Comparison of ENCODE assay signal across 31 cellular contexts in genomic region chr2:95039978-95040377, GRCh38. TPM values are rescaled to one million over a fixed set of nuclear protein-coding genes. Genes with fewer than 3 reads are reported as not detected.
DNase-seq lines count a peak whose midpoint lies in the region; ATAC-seq, FAIRE-seq and TF ChIP-seq lines count a peak whose summit lies in the region.
"Had no signal": no experiment of that assay in that cellular context is flagged by ENCODE, and none has a peak within 500 bp of the region (broad histone marks: within the 10 kb centered on the region; RNA-seq: fewer than 3 reads in every experiment).

No MANE protein-coding gene starts in this region.

- peaks cover 4% of the 10 kb centered on the region for H3K9me3 Mint-ChIP-seq in T-helper 2 cell treated with Interferon-gamma antibody and Interleukin-4, amounts not matched to agents 5 μg/mL and 100 μg/mL, for 36 hours
- no peaks in the 10 kb centered on the region for H3K9me3 Mint-ChIP-seq in CD8-positive, alpha-beta T cell
- H3K9me3 Mint-ChIP-seq in activated T-helper 2 cell treated with anti-CD3 and anti-CD28 coated beads, Interferon-gamma antibody, Interleukin-2, Interleukin-4, amounts not matched to agents 10 μg/mL and 5 μg/mL and 100 μg/mL, durations not matched to agents 14 hours and 24 hours and 36 hours: peaks cover 30% of the 10 kb centered on the region
- peaks cover 47% of the 10 kb centered on the region for H3K9me3 Mint-ChIP-seq in nephron progenitor cell

- no peak overlapping the region for H3K4me3 ChIP-seq in CD8-positive, alpha-beta T cell (ENCODE audit: low read depth, low read length)
- H3K4me3 ChIP-seq in small intestine (ENCODE audit: low read depth in 1 of 2, low read length in 2 of 2): no peak overlapping the region
- H3K4me3 ChIP-seq: esophagus squamous epithelium, mucosa of descending colon, neural progenitor cell, SK-N-MC, spleen, uterus had no signal

- CTCF ChIA-PET in CD8-positive, alpha-beta T cell (lab: Charles Lee): interaction anchor here (1.2 to 1.4 kb wide), 2 partner anchors 37 to 40 kb away, joined by 3 to 4 read pairs; no protein-coding TSS in a partner anchor

- H3K4me1 ChIP-seq in CD8-positive, alpha-beta T cell (ENCODE audit: insufficient read depth, low read length): peaks cover 74% of the 10 kb centered on the region
- H3K4me1 ChIP-seq in small intestine (ENCODE audit: control insufficient read depth in 2 of 2, insufficient read depth in 1 of 2, low read depth in 1 of 2, low read length in 1 of 2): no peaks in the 10 kb centered on the region
- H3K4me1 ChIP-seq: neural progenitor cell, uterus had no signal

- H3K27me3 Mint-ChIP-seq in T-helper 2 cell treated with Interferon-gamma antibody and Interleukin-4, amounts not matched to agents 5 μg/mL and 100 μg/mL, for 36 hours (ENCODE audit: low read depth): no peaks in the 10 kb centered on the region
- H3K27me3 Mint-ChIP-seq in CD8-positive, alpha-beta T cell (ENCODE audit: low read depth): no peaks in the 10 kb centered on the region
- no peaks in the 10 kb centered on the region for H3K27me3 Mint-ChIP-seq in activated T-helper 2 cell treated with anti-CD3 and anti-CD28 coated beads, Interferon-gamma antibody, Interleukin-2, Interleukin-4, amounts not matched to agents 10 μg/mL and 5 μg/mL and 100 μg/mL, durations not matched to agents 14 hours and 24 hours and 36 hours (ENCODE audit: low read depth)
- peaks cover 37% of the 10 kb centered on the region for H3K27me3 Mint-ChIP-seq in nephron progenitor cell (ENCODE audit: low read depth, poor library complexity)

- WGBS in small intestine, 3 donors: 81 to 84% (median 81%) methylated on average over 6 of the region's 6 CpGs

- DNase-seq in T-helper 2 cell treated with Interferon-gamma antibody and Interleukin-4, amounts not matched to agents 5 μg/mL and 100 μg/mL, for 36 hours (ENCODE audit: low spot score): no peak
- DNase-seq in T-helper 2 cell (no peak), nephron progenitor cell (no peak), small intestine (no peak)
- DNase-seq in CD8-positive, alpha-beta T cell: no peak
- no peak for DNase-seq in activated T-helper 2 cell treated with anti-CD3 and anti-CD28 coated beads, Interferon-gamma antibody, Interleukin-2, Interleukin-4, amounts not matched to agents 10 μg/mL and 5 μg/mL and 100 μg/mL, durations not matched to agents 14 hours and 24 hours and 36 hours (ENCODE audit: low spot score)
- no peak for DNase-seq in stimulated activated CD4-positive, alpha-beta T cell treated with anti-CD3 and anti-CD28 coated beads, Interleukin-4, amount 100 ng/mL, for 1 hour
- DNase-seq: 8988T, dermis blood vessel endothelial cell, DMS 273 treated with DMSO at 0.1 percent for 48 hours, esophagus squamous epithelium, foreskin melanocyte, kidney glomerular epithelial cell, mucosa of descending colon, NCI-H1048, NCI-H1694, spleen, uterus had no signal

- H3K36me3 Mint-ChIP-seq in T-helper 2 cell treated with Interferon-gamma antibody and Interleukin-4, amounts not matched to agents 5 μg/mL and 100 μg/mL, for 36 hours (ENCODE audit: low read depth): peaks cover 61% of the 10 kb centered on the region
- H3K36me3 Mint-ChIP-seq in CD8-positive, alpha-beta T cell: peaks cover 33% of the 10 kb centered on the region
- peaks cover 61% of the 10 kb centered on the region for H3K36me3 Mint-ChIP-seq in activated T-helper 2 cell treated with anti-CD3 and anti-CD28 coated beads, Interferon-gamma antibody, Interleukin-2, Interleukin-4, amounts not matched to agents 10 μg/mL and 5 μg/mL and 100 μg/mL, durations not matched to agents 14 hours and 24 hours and 36 hours (ENCODE audit: low read depth)
- H3K36me3 Mint-ChIP-seq in nephron progenitor cell (ENCODE audit: low read depth): peaks cover 12% of the 10 kb centered on the region
- H3K36me3 Mint-ChIP-seq: IgD-negative memory B cell, neural progenitor cell had no signal

- H3K27ac ChIP-seq in CD8-positive, alpha-beta T cell (ENCODE audit: low read depth, low read length): no peak overlapping the region
- no peak overlapping the region for H3K27ac ChIP-seq in small intestine (ENCODE audit: low read depth in 1 of 2, low read length in 1 of 2)
- H3K27ac ChIP-seq: neural progenitor cell, RWPE1, SK-N-MC, spleen, uterus, VCaP had no signal

- intact Hi-C loops in CD8-positive, alpha-beta T cell (cut with DNase I, micrococcal nuclease): loop anchor here in 1 of 2 experiments (2.0 kb wide), 1 partner anchor 13 kb away; no protein-coding TSS in a partner anchor
- intact Hi-C loops in activated T-helper 2 cell treated with anti-CD3 and anti-CD28 coated beads, Interferon-gamma antibody, Interleukin-2, Interleukin-4, amounts not matched to agents 10 μg/mL and 5 μg/mL and 100 μg/mL, durations not matched to agents 14 hours and 24 hours and 36 hours (cut with micrococcal nuclease): loop anchor here (2.0 kb wide), 1 partner anchor 17 kb away; no protein-coding TSS in a partner anchor

- ATAC-seq in CD8-positive, alpha-beta T cell: no peak
- no peak for ATAC-seq in GM21447 (IDR thresholded peaks at IDR 0.05; ENCODE audit: unreplicated experiment)
- ATAC-seq: mucosa of descending colon, right cardiac atrium had no signal

- no peak for TF ChIP-seq CTCF in CD8-positive, alpha-beta T cell (IDR thresholded peaks at IDR 0.05)
- no peak for TF ChIP-seq CTCF in nephron progenitor cell (IDR thresholded peaks at IDR 0.05)

- H3K9me3 ChIP-seq in CD8-positive, alpha-beta T cell (ENCODE audit: low read length): no peaks in the 10 kb centered on the region
- H3K9me3 ChIP-seq in small intestine (ENCODE audit: control insufficient read depth, low read depth): no peaks in the 10 kb centered on the region
- H3K9me3 ChIP-seq: esophagus squamous epithelium, mucosa of descending colon, spleen, uterus had no signal

- H3K27me3 ChIP-seq in CD8-positive, alpha-beta T cell (ENCODE audit: insufficient read depth, low read length): no peaks in the 10 kb centered on the region
- peaks cover 0 to 2% of the 10 kb centered on the region in 2 donors for H3K27me3 ChIP-seq in small intestine (ENCODE audit: control insufficient read depth in 2 of 2, insufficient read depth in 2 of 2, low read length in 2 of 2)
- H3K27me3 ChIP-seq: esophagus squamous epithelium, neural progenitor cell, uterus had no signal

- H3K36me3 ChIP-seq in CD8-positive, alpha-beta T cell (ENCODE audit: insufficient read depth, low read length): peaks cover 3% of the 10 kb centered on the region
- no peaks in the 10 kb centered on the region for H3K36me3 ChIP-seq in small intestine (ENCODE audit: control insufficient read depth in 2 of 2, insufficient read depth in 2 of 2, low read length in 2 of 2)
- H3K36me3 ChIP-seq: neural progenitor cell, spleen, uterus had no signal

- no peak for FAIRE-seq in small intestine (lab: Jason Lieb, UNC)
- FAIRE-seq: astrocyte, endometrium, H1 had no signal

- H3K4me3 Mint-ChIP-seq in T-helper 2 cell treated with Interferon-gamma antibody and Interleukin-4, amounts not matched to agents 5 μg/mL and 100 μg/mL, for 36 hours: no peak overlapping the region
- no peak overlapping the region for H3K4me3 Mint-ChIP-seq in CD8-positive, alpha-beta T cell
- H3K4me3 Mint-ChIP-seq in activated T-helper 2 cell treated with anti-CD3 and anti-CD28 coated beads, Interferon-gamma antibody, Interleukin-2, Interleukin-4, amounts not matched to agents 10 μg/mL and 5 μg/mL and 100 μg/mL, durations not matched to agents 14 hours and 24 hours and 36 hours (ENCODE audit: low read depth): no peak overlapping the region
- H3K4me3 Mint-ChIP-seq in nephron progenitor cell: no peak overlapping the region
- H3K4me3 Mint-ChIP-seq: neural progenitor cell had no signal

- H3K4me1 Mint-ChIP-seq in T-helper 2 cell treated with Interferon-gamma antibody and Interleukin-4, amounts not matched to agents 5 μg/mL and 100 μg/mL, for 36 hours (ENCODE audit: low read depth): peaks cover 41% of the 10 kb centered on the region
- peaks cover 88% of the 10 kb centered on the region for H3K4me1 Mint-ChIP-seq in CD8-positive, alpha-beta T cell (ENCODE audit: low read depth)
- H3K4me1 Mint-ChIP-seq in activated T-helper 2 cell treated with anti-CD3 and anti-CD28 coated beads, Interferon-gamma antibody, Interleukin-2, Interleukin-4, amounts not matched to agents 10 μg/mL and 5 μg/mL and 100 μg/mL, durations not matched to agents 14 hours and 24 hours and 36 hours (ENCODE audit: low read depth): peaks cover 50% of the 10 kb centered on the region
- no peaks in the 10 kb centered on the region for H3K4me1 Mint-ChIP-seq in nephron progenitor cell

- POLR2A ChIA-PET in CD8-positive, alpha-beta T cell (lab: Charles Lee): no interaction called here

- H3K27ac Mint-ChIP-seq in T-helper 2 cell treated with Interferon-gamma antibody and Interleukin-4, amounts not matched to agents 5 μg/mL and 100 μg/mL, for 36 hours: peak overlapping the region; percentile 56
- peak overlapping the region; percentile 62 for H3K27ac Mint-ChIP-seq in CD8-positive, alpha-beta T cell
- peak overlapping the region; percentile 61 for H3K27ac Mint-ChIP-seq in activated T-helper 2 cell treated with anti-CD3 and anti-CD28 coated beads, Interferon-gamma antibody, Interleukin-2, Interleukin-4, amounts not matched to agents 10 μg/mL and 5 μg/mL and 100 μg/mL, durations not matched to agents 14 hours and 24 hours and 36 hours
- peak overlapping the region; percentile 0 for H3K27ac Mint-ChIP-seq in nephron progenitor cell
- H3K27ac Mint-ChIP-seq: IgD-negative memory B cell had no signal

RNA-seq across cellular contexts. Expression of gene MAL, which starts 14.5 kb away (rescaled TPM):
- total RNA-seq in CD8-positive, alpha-beta T cell: 10 to 100 TPM; 49.8 to 56.0 TPM
- 101 and 117 TPM in 2 replicates for total RNA-seq in activated T-helper 2 cell treated with anti-CD3 and anti-CD28 coated beads, Interferon-gamma antibody, Interleukin-2, Interleukin-4, amounts not matched to agents 10 μg/mL and 5 μg/mL and 100 μg/mL, durations not matched to agents 14 hours and 24 hours and 36 hours
- 1 to 10 TPM; 1.6 to 3.8 (median 1.6) TPM for polyA plus RNA-seq in small intestine
- total RNA-seq: H1, lung microvascular endothelial cell, NCI-H460, subcutaneous adipose tissue had no signal
- polyA plus RNA-seq: H1 had no signal

Comparison
In these comparisons a context has a peak if more than half of its experiments do, and no peak if none do; other contexts are left out.
1. H3K27ac Mint-ChIP-seq: peak in every context shown above with its lines; median percentile 62 in CD8-positive, alpha-beta T cell; 61 in activated T-helper 2 cell treated with anti-CD3 and anti-CD28 coated beads, Interferon-gamma antibody, Interleukin-2, Interleukin-4, amounts not matched to agents 10 μg/mL and 5 μg/mL and 100 μg/mL, durations not matched to agents 14 hours and 24 hours and 36 hours; 56 in T-helper 2 cell treated with Interferon-gamma antibody and Interleukin-4, amounts not matched to agents 5 μg/mL and 100 μg/mL, for 36 hours; 0 in nephron progenitor cell.